Comparison of ENCODE assay signal across 20 cellular contexts in genomic region chr5:116130471-116130870, GRCh38. TPM values are rescaled to one million over a fixed set of nuclear protein-coding genes. Genes with fewer than 3 reads are reported as not detected.
A peak's percentile ranks its signal among the peaks of the same experiment; 100 is the strongest.
DNase-seq lines count a peak whose midpoint lies in the region; ATAC-seq and TF ChIP-seq lines count a peak whose summit lies in the region.
"Had no signal": no experiment of that assay in that cellular context is flagged by ENCODE, and none has a peak within 500 bp of the region (broad histone marks: within the 10 kb centered on the region; RNA-seq: fewer than 3 reads in every experiment).

No MANE protein-coding gene starts in this region.

- H3K27me3 ChIP-seq in adipocyte (replicated peaks; ENCODE audit: control insufficient read depth, insufficient read depth, low read length): no peaks in the 10 kb centered on the region
- no peaks in the 10 kb centered on the region for H3K27me3 ChIP-seq in body of pancreas
- no peaks in the 10 kb centered on the region for H3K27me3 ChIP-seq in neural progenitor cell
- H3K27me3 ChIP-seq: neutrophil, stomach had no signal

- H3K9me3 ChIP-seq in adipocyte (ENCODE audit: control insufficient read depth, low read length) (no peaks in the 10 kb centered on the region), body of pancreas (no peaks in the 10 kb centered on the region), neural progenitor cell (ENCODE audit: low read depth) (no peaks in the 10 kb centered on the region)
- H3K9me3 ChIP-seq: neutrophil, stomach had no signal

- H4K20me1 ChIP-seq in neural progenitor cell (ENCODE audit: low read depth): no peaks in the 10 kb centered on the region

- H3K4me3 Mint-ChIP-seq in activated naive CD4-positive, alpha-beta T cell treated with anti-CD3 and anti-CD28 coated beads for 36 hours: no peak overlapping the region
- no peak overlapping the region for H3K4me3 Mint-ChIP-seq in WTC11
- no peak overlapping the region for H3K4me3 Mint-ChIP-seq in neural progenitor cell
- H3K4me3 Mint-ChIP-seq: CD8-positive, alpha-beta T cell; T-helper 17 cell had no signal

- H3K9ac ChIP-seq in adipocyte (ENCODE audit: low read length) (no peak overlapping the region), neural progenitor cell (no peak overlapping the region)

- H3K36me3 ChIP-seq in adipocyte (ENCODE audit: control insufficient read depth, insufficient read depth, low read length, severe bottlenecking) (peaks cover 3% of the 10 kb centered on the region), body of pancreas (replicated peaks in 1 of 2; ENCODE audit: insufficient read depth in 1 of 2, low read depth in 2 of 2) (no peaks in the 10 kb centered on the region), neural progenitor cell (no peaks in the 10 kb centered on the region)
- H3K36me3 ChIP-seq: neutrophil had no signal

- no peak overlapping the region for H3K27ac Mint-ChIP-seq in activated naive CD4-positive, alpha-beta T cell treated with anti-CD3 and anti-CD28 coated beads for 36 hours
- no peak overlapping the region; the same call in 1 of the 2 replicates for H3K27ac Mint-ChIP-seq in WTC11
- H3K27ac Mint-ChIP-seq in neural progenitor cell: no peak overlapping the region
- H3K27ac Mint-ChIP-seq: CD8-positive, alpha-beta T cell; T-helper 17 cell had no signal

- no peaks in the 10 kb centered on the region for H3K27me3 Mint-ChIP-seq in activated naive CD4-positive, alpha-beta T cell treated with anti-CD3 and anti-CD28 coated beads for 36 hours (ENCODE audit: low read depth)
- no peaks in the 10 kb centered on the region for H3K27me3 Mint-ChIP-seq in WTC11 (ENCODE audit: low read depth)
- H3K27me3 Mint-ChIP-seq in neural progenitor cell (ENCODE audit: insufficient read depth, low read depth): no peaks in the 10 kb centered on the region
- H3K27me3 Mint-ChIP-seq: T-helper 17 cell had no signal

- H3K4me3 ChIP-seq in adipocyte (ENCODE audit: low read length) (no peak overlapping the region), fibroblast of pulmonary artery (replicated peaks; ENCODE audit: low read depth, low read length) (no peak overlapping the region), body of pancreas (no peak overlapping the region), neural progenitor cell (no peak overlapping the region)
- H3K4me3 ChIP-seq: stomach had no signal

- intact Hi-C loops in activated naive CD4-positive, alpha-beta T cell treated with anti-CD3 and anti-CD28 coated beads for 36 hours (cut with micrococcal nuclease): loop anchor here (10.0 kb wide), 1 partner anchor 364 kb away; no protein-coding TSS in a partner anchor
- intact Hi-C loops in body of pancreas (cut with DNase I): no loop called here

- H3K4me1 ChIP-seq in adipocyte (ENCODE audit: control insufficient read depth, insufficient read depth, low read length) (peaks cover 6% of the 10 kb centered on the region), body of pancreas (peaks cover 6% of the 10 kb centered on the region), neural progenitor cell (no peaks in the 10 kb centered on the region)
- H3K4me1 ChIP-seq: stomach had no signal

- POLR2A ChIA-PET in WTC11 (lab: Charles Lee): no interaction called here

- peak; percentile 21 for DNase-seq in A172 (ENCODE audit: low spot score)
- peak; percentile 68 for DNase-seq in HCEC 1CT
- peak; percentile 25 for DNase-seq in adipocyte (ENCODE audit: low read depth)
- peak; percentile 33 for DNase-seq in fibroblast of pulmonary artery (ENCODE audit: low read depth)
- DNase-seq in activated naive CD4-positive, alpha-beta T cell treated with anti-CD3 and anti-CD28 coated beads for 36 hours: no peak
- DNase-seq in body of pancreas: no peak
- DNase-seq in WTC11 (ENCODE audit: low spot score): no peak
- no peak for DNase-seq in neural progenitor cell (ENCODE audit: low spot score)
- DNase-seq: 8988T; CD8-positive, alpha-beta T cell; DND-41; hippocampal formation; kidney; NCI-H146; NCI-H446; right cardiac atrium; stomach; T-helper 17 cell had no signal

- H3K4me1 Mint-ChIP-seq in activated naive CD4-positive, alpha-beta T cell treated with anti-CD3 and anti-CD28 coated beads for 36 hours (ENCODE audit: low read depth): peaks cover 9% of the 10 kb centered on the region
- H3K4me1 Mint-ChIP-seq in WTC11: no peaks in the 10 kb centered on the region
- no peaks in the 10 kb centered on the region for H3K4me1 Mint-ChIP-seq in neural progenitor cell

- no peaks in the 10 kb centered on the region for H3F3A ChIP-seq in neural progenitor cell (ENCODE audit: low read depth)

- no peak overlapping the region for H2AFZ ChIP-seq in neural progenitor cell (replicated peaks)

- TF ChIP-seq POLR2A in body of pancreas (IDR thresholded peaks at IDR 0.05): no peak

- ATAC-seq in body of pancreas (no peak), WTC11 (no peak)
- ATAC-seq: CD8-positive, alpha-beta T cell; right cardiac atrium; Right ventricle myocardium inferior; T-helper 17 cell had no signal

- 37 to 42% methylated on average over 2 of the region's 2 CpGs for WGBS in body of pancreas, 2 donors

- H3K4me2 ChIP-seq in neural progenitor cell: no peak overlapping the region

- H3K79me2 ChIP-seq in neural progenitor cell (ENCODE audit: low read depth): no peaks in the 10 kb centered on the region

- H3K36me3 Mint-ChIP-seq in activated naive CD4-positive, alpha-beta T cell treated with anti-CD3 and anti-CD28 coated beads for 36 hours (ENCODE audit: low read depth): peaks cover 10% of the 10 kb centered on the region
- H3K36me3 Mint-ChIP-seq in WTC11 (peaks cover 12% of the 10 kb centered on the region), neural progenitor cell (peaks cover 7% of the 10 kb centered on the region)

- peaks cover 4% of the 10 kb centered on the region for H3K9me3 Mint-ChIP-seq in activated naive CD4-positive, alpha-beta T cell treated with anti-CD3 and anti-CD28 coated beads for 36 hours
- H3K9me3 Mint-ChIP-seq in WTC11 (peaks cover 6% of the 10 kb centered on the region), neural progenitor cell (peaks cover 6% of the 10 kb centered on the region)

- CTCF ChIA-PET in activated naive CD4-positive, alpha-beta T cell treated with anti-CD3 and anti-CD28 coated beads for 36 hours (lab: Charles Lee): no interaction called here
- CTCF ChIA-PET in WTC11 (lab: Charles Lee): no interaction called here

- H3K27ac ChIP-seq in body of pancreas (no peak overlapping the region), neural progenitor cell (no peak overlapping the region)
- H3K27ac ChIP-seq: neutrophil, stomach had no signal

- TF ChIP-seq CTCF in fibroblast of pulmonary artery (IDR thresholded peaks at IDR 0.05; ENCODE audit: low read length, missing control alignments) (no peak), body of pancreas (IDR thresholded peaks at IDR 0.05) (no peak), WTC11 (IDR thresholded peaks at IDR 0.05) (no peak), neural progenitor cell (IDR thresholded peaks at IDR 0.05) (no peak)

TF ChIP-seq in WTC11, 78 proteins besides CTCF, POLR2A, EP300 and RAD21:
- TF ChIP-seq IRF1 (CRISPR knock-in tag; IDR thresholded peaks at IDR 0.05): no peak
- TF ChIP-seq ZBTB21 (CRISPR knock-in tag; IDR thresholded peaks at IDR 0.05; ENCODE audit: borderline replicate concordance): no peak
- TF ChIP-seq ELF4 (CRISPR knock-in tag; IDR thresholded peaks at IDR 0.05; ENCODE audit: low read depth): no peak
- TF ChIP-seq OVOL2 (CRISPR knock-in tag; IDR thresholded peaks at IDR 0.05; ENCODE audit: borderline replicate concordance): no peak
- no peak for TF ChIP-seq MXD4 (CRISPR knock-in tag; IDR thresholded peaks at IDR 0.05; ENCODE audit: borderline replicate concordance)
- TF ChIP-seq ZNF281 (CRISPR knock-in tag; IDR thresholded peaks at IDR 0.05): no peak
- TF ChIP-seq ATF3 (CRISPR knock-in tag; conservative IDR thresholded peaks at IDR 0.05): no peak
TF ChIP-seq in WTC11: peak in this region for 0.

RNA-seq across cellular contexts. Expression of gene COMMD10, which starts 45.6 kb away (rescaled TPM):
- total RNA-seq in A172 (2014; rRNA removed; shearing (Covaris generic)): 65.6 and 68.1 TPM in 2 replicates
- total RNA-seq in activated naive CD4-positive, alpha-beta T cell treated with anti-CD3 and anti-CD28 coated beads for 36 hours: 10 to 100 TPM; 30.0 to 30.9 TPM
- total RNA-seq in body of pancreas (10 to 100 TPM; 26.5 to 27.0 TPM), WTC11 (2021) (34.5 to 49.0 TPM (median 44.8 TPM) in 3 replicates), neural progenitor cell (ENCODE audit: low replicate concordance) (46.6 and 77.0 TPM in 2 replicates)

Comparison
In these comparisons a context has a peak if more than half of its experiments do, and no peak if none do; other contexts are left out.
1. DNase-seq: peak in A172 (single experiment), HCEC 1CT (single experiment), adipocyte (single experiment) and fibroblast of pulmonary artery (single experiment); none in activated naive CD4-positive, alpha-beta T cell treated with anti-CD3 and anti-CD28 coated beads for 36 hours (single experiment), body of pancreas (0 of 4), WTC11 (single experiment) and neural progenitor cell (single experiment).